3 cellular contexts compared by ENCODE assay signal in the genomic region with DNA sequence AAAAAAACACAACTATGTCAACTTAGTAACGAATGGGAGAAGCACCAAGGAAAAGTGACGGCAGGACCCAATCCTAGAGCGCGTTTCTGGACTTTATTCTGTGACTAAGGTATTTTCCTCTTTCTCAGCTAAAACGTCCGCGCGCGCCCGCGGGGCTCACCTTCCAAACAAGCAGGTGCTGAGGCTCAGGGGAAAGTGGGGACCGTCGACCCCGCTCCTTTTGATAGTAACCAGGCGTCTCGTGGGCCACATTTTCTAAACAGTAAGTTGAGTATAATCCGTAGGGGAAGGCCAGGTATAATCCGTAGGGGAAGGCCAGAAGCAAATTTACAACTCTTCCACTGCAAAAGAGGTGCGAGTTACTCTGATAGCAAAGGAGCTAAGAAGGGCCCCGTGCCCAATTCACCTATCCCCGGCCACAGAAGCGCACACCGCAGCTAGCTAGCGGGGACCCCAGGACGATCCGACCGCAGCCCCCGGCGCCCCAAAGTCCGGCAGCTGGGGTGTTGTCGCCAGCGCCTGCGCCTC.
TF ChIP-seq lines count a peak whose summit lies in the region.

No MANE protein-coding gene starts in this region.

TF ChIP-seq in H1, 55 proteins besides CTCF, POLR2A, EP300 and RAD21:
- TF ChIP-seq SIN3A (conservative IDR thresholded peaks at IDR 0.05 in 1 of 2, IDR thresholded peaks at IDR 0.05 in 1 of 2; ENCODE audit: low read depth in 1 of 2, low read length in 2 of 2) (0 out of 4 replicates have a peak, but pooled peaks of 1 of the 2 experiments have one; percentile 17), HDAC2 (IDR thresholded peaks at IDR 0.05; ENCODE audit: borderline replicate concordance in 1 of 2, low read depth in 2 of 2, low read length in 2 of 2) (0 out of 4 replicates have a peak, but pooled peaks of 1 of the 2 experiments have one; percentile 15), TAF1 (IDR thresholded peaks at IDR 0.05; ENCODE audit: low read depth, low read length) (0 out of 2 replicates have a peak, but pooled peaks have one; percentile 14), NRF1 (IDR thresholded peaks at IDR 0.05; ENCODE audit: low read depth, low read length) (no peak)
TF ChIP-seq in H1: peak in this region for 3.

TF ChIP-seq in neural cell, 6 proteins besides CTCF, POLR2A, EP300 and RAD21:
- TF ChIP-seq EZH2 (IDR thresholded peaks at IDR 0.05; ENCODE audit: borderline replicate concordance, insufficient read depth, low read length, poor library complexity, severe bottlenecking) (no peak), TAF1 (IDR thresholded peaks at IDR 0.05; ENCODE audit: low read depth) (no peak), MXI1 (conservative IDR thresholded peaks at IDR 0.05; ENCODE audit: poor library complexity, severe bottlenecking) (no peak), SMC3 (conservative IDR thresholded peaks at IDR 0.05; ENCODE audit: poor library complexity) (no peak), POLR2AphosphoS5 (IDR thresholded peaks at IDR 0.05) (no peak)
- TF ChIP-seq, protein P1, sequence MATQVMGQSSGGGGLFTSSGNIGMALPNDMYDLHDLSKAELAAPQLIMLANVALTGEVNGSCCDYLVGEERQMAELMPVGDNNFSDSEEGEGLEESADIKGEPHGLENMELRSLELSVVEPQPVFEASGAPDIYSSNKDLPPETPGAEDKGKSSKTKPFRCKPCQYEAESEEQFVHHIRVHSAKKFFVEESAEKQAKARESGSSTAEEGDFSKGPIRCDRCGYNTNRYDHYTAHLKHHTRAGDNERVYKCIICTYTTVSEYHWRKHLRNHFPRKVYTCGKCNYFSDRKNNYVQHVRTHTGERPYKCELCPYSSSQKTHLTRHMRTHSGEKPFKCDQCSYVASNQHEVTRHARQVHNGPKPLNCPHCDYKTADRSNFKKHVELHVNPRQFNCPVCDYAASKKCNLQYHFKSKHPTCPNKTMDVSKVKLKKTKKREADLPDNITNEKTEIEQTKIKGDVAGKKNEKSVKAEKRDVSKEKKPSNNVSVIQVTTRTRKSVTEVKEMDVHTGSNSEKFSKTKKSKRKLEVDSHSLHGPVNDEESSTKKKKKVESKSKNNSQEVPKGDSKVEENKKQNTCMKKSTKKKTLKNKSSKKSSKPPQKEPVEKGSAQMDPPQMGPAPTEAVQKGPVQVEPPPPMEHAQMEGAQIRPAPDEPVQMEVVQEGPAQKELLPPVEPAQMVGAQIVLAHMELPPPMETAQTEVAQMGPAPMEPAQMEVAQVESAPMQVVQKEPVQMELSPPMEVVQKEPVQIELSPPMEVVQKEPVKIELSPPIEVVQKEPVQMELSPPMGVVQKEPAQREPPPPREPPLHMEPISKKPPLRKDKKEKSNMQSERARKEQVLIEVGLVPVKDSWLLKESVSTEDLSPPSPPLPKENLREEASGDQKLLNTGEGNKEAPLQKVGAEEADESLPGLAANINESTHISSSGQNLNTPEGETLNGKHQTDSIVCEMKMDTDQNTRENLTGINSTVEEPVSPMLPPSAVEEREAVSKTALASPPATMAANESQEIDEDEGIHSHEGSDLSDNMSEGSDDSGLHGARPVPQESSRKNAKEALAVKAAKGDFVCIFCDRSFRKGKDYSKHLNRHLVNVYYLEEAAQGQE (IDR thresholded peaks at IDR 0.05; ENCODE audit: borderline replicate concordance) = no peak

TF ChIP-seq in HEK293T, 16 proteins besides CTCF, POLR2A, EP300 and RAD21:
- TF ChIP-seq CTBP1 (IDR thresholded peaks at IDR 0.05; ENCODE audit: borderline replicate concordance) (no peak), NFRKB (IDR thresholded peaks at IDR 0.05) (no peak), FOXA1 (IDR thresholded peaks at IDR 0.05) (no peak), TARDBP (IDR thresholded peaks at IDR 0.05) (no peak)
- TF ChIP-seq, protein P2, sequence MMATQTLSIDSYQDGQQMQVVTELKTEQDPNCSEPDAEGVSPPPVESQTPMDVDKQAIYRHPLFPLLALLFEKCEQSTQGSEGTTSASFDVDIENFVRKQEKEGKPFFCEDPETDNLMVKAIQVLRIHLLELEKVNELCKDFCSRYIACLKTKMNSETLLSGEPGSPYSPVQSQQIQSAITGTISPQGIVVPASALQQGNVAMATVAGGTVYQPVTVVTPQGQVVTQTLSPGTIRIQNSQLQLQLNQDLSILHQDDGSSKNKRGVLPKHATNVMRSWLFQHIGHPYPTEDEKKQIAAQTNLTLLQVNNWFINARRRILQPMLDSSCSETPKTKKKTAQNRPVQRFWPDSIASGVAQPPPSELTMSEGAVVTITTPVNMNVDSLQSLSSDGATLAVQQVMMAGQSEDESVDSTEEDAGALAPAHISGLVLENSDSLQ (IDR thresholded peaks at IDR 0.05) = no peak
